Comparison of ENCODE assay signal across 8 cellular contexts in the genomic region with DNA sequence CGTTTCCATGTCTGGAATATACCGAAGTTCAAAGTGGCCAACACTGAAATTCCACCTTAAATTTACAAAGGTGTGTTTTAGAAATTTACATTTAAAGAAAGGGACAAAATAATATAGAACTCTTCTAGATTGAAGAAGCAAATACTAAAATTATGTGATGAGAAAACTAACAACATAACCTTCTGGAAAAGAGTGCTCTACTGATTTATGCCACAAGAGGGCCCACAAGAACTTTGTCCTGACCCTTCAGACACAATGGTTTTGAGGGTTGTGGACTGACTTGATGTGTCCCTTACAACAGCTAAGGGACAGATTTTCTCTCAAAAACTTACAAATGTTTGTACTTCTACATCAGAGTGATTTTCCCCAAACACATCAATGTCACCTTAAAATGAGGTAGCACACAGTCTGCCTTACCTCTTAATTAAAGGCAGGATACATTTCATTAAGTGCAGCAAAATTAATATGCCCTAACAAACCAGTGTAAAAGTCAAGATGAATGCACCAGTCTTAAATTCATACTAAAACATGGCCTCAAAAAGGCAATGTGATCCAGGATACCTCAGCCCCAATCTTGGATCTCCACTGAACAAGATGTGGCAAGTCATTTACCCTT. TPM values are rescaled to one million over a fixed set of nuclear protein-coding genes. Genes with fewer than 3 reads are reported as not detected.
A peak's percentile ranks its signal among the peaks of the same experiment; 100 is the strongest.
DNase-seq lines count a peak whose midpoint lies in the region; ATAC-seq, FAIRE-seq and TF ChIP-seq lines count a peak whose summit lies in the region.

No MANE protein-coding gene starts in this region.

- H3K27ac ChIP-seq in PC-3 (ENCODE audit: low read length): no peak overlapping the region
- H3K27ac ChIP-seq in right atrium auricular region: no peak overlapping the region
- H3K27ac ChIP-seq in gastrocnemius medialis: no peak overlapping the region

- peak; percentile 76 for ATAC-seq in GM19395 (IDR thresholded peaks at IDR 0.05; ENCODE audit: unreplicated experiment)
- peak; percentile 84 for ATAC-seq in PC-3
- ATAC-seq in gastrocnemius medialis: peak; percentile 90 to 95

- H3K4me1 ChIP-seq in PC-3 (ENCODE audit: insufficient read depth, low read length) (no peaks in the 10 kb centered on the region), right atrium auricular region (no peaks in the 10 kb centered on the region), gastrocnemius medialis (no peaks in the 10 kb centered on the region)

- H3K9me2 ChIP-seq in PC-3 (replicated peaks; ENCODE audit: low read length): no peaks in the 10 kb centered on the region

- CTCF ChIA-PET in PC-3 (lab: Charles Lee): interaction anchor here (0.6 to 2.1 kb wide), 2 partner anchors 19 to 78 kb away, joined by 10 read pairs; no protein-coding TSS in a partner anchor

- no peak overlapping the region for H2AFZ ChIP-seq in PC-3 (ENCODE audit: low read length)

- intact Hi-C loops in PC-3 (cut with micrococcal nuclease) (loop anchor here (1.0 kb wide), 2 partner anchors 34 to 78 kb away; no protein-coding TSS in a partner anchor), gastrocnemius medialis (cut with DNase I; ENCODE audit: low total_unique reads) (loop anchor here (1.0 to 5.0 kb wide), 2 partner anchors 36 to 78 kb away; partner anchors contain the start of gene EIF2AK3), posterior vena cava (cut with DNase I) (loop anchor here (2.0 to 5.0 kb wide), 2 partner anchors 80 to 81 kb away; no protein-coding TSS in a partner anchor)

- H3K36me3 ChIP-seq in PC-3 (ENCODE audit: low read depth, low read length) (peaks cover 20% of the 10 kb centered on the region), right atrium auricular region (peaks cover 70% of the 10 kb centered on the region), gastrocnemius medialis (peaks cover 0 to 51% of the 10 kb centered on the region in 2 donors)

- H3K9me3 ChIP-seq in PC-3 (ENCODE audit: low read length) (no peaks in the 10 kb centered on the region), right atrium auricular region (no peaks in the 10 kb centered on the region), gastrocnemius medialis (no peaks in the 10 kb centered on the region)

- POLR2A ChIA-PET in PC-3 (lab: Charles Lee; ENCODE audit: unreplicated experiment): no interaction called here

- FAIRE-seq in D721Med (lab: Jason Lieb, UNC): no peak

- no peak for TF ChIP-seq POLR2A in gastrocnemius medialis (IDR thresholded peaks at IDR 0.05)

- no peaks in the 10 kb centered on the region for H3K27me3 ChIP-seq in PC-3 (ENCODE audit: low read length)
- H3K27me3 ChIP-seq in right atrium auricular region: no peaks in the 10 kb centered on the region
- H3K27me3 ChIP-seq in gastrocnemius medialis: no peaks in the 10 kb centered on the region

- TF ChIP-seq CTCF in D721Med (IDR thresholded peaks at IDR 0.05; ENCODE audit: insufficient read depth, missing control alignments): peak; percentile 85
- peak; percentile 93 for TF ChIP-seq CTCF in PC-3 (conservative IDR thresholded peaks at IDR 0.05; ENCODE audit: low read depth, low read length)
- peak; percentile 70 to 86 for TF ChIP-seq CTCF in right atrium auricular region (IDR thresholded peaks at IDR 0.05)
- peak; percentile 72 to 85 (median 78) for TF ChIP-seq CTCF in gastrocnemius medialis (IDR thresholded peaks at IDR 0.05 in 4 of 5, conservative IDR thresholded peaks at IDR 0.05 in 1 of 5)

- H3K4me3 ChIP-seq in PC-3 (ENCODE audit: low read length) (no peak overlapping the region), right atrium auricular region (no peak overlapping the region), gastrocnemius medialis (no peak overlapping the region)

- no peaks in the 10 kb centered on the region for H4K20me1 ChIP-seq in PC-3 (ENCODE audit: low read length)

- no peak overlapping the region for H3K9ac ChIP-seq in PC-3 (ENCODE audit: low read length)

- peak; percentile 14 for DNase-seq in D721Med (ENCODE audit: insufficient read length, low spot score)
- peak; percentile 79 for DNase-seq in HT-29 (ENCODE audit: low spot score)
- DNase-seq in PC-3: peak; percentile 82
- DNase-seq in amniotic epithelial cell (ENCODE audit: low read depth): peak; percentile 56
- DNase-seq in right atrium auricular region (ENCODE audit: low spot score): no peak
- peak in 1 of 2 donors; percentile 30 for DNase-seq in gastrocnemius medialis
- DNase-seq in posterior vena cava (ENCODE audit: low spot score): no peak

- BruUV-seq in PC-3 (replicated peaks; lab: Mats Ljungman, UMichigan): no TSS peak

- no peak overlapping the region for H3K4me2 ChIP-seq in PC-3 (ENCODE audit: low read length)

- no peaks in the 10 kb centered on the region for H3F3A ChIP-seq in PC-3 (ENCODE audit: low read length, unreplicated experiment)

- in situ Hi-C loops in gastrocnemius medialis (cut with MboI; ENCODE audit: low sequenced_read_pairs in 4 of 4): loop anchor here (5.0 kb wide), 2 partner anchors 76 to 81 kb away; no protein-coding TSS in a partner anchor

- H3K79me2 ChIP-seq in PC-3 (ENCODE audit: low read length): no peaks in the 10 kb centered on the region

RNA-seq across cellular contexts. Expression of gene EIF2AK3, which starts 36.2 kb away (rescaled TPM):
- total RNA-seq in HT-29 (2014; rRNA removed; shearing (Covaris generic)): 7.9 and 10.2 TPM in 2 replicates
- total RNA-seq in PC-3 (2014; rRNA removed) (10.7 and 16.2 TPM in 2 replicates), right atrium auricular region (10 to 100 TPM; 10.2 to 13.4 TPM), gastrocnemius medialis (10 to 100 TPM in 2 of 4 donors, 1 to 10 TPM in 2; 5.9 to 20.1 (median 9.8) TPM), posterior vena cava (10 to 100 TPM; 18.4 to 23.7 TPM)

Comparison
In these comparisons a context has a peak if more than half of its experiments do, and no peak if none do; other contexts are left out.
1. DNase-seq: peak in D721Med (single experiment), HT-29 (single experiment), PC-3 (single experiment) and amniotic epithelial cell (single experiment); none in right atrium auricular region (single experiment) and posterior vena cava (single experiment).
2. Peak in every context shown above with its lines, with median percentiles within 50 percentile points of each other: CTCF ChIP-seq and ATAC-seq.